In genomic region chr21:36692125-36692843, GRCh38 we compare ENCODE assay signal across 18 cellular contexts. TPM values are rescaled to one million over a fixed set of nuclear protein-coding genes. Genes with fewer than 3 reads are reported as not detected.
DNase-seq lines count a peak whose midpoint lies in the region; FAIRE-seq and TF ChIP-seq lines count a peak whose summit lies in the region.
"Had no signal": no experiment of that assay in that cellular context is flagged by ENCODE, and none has a peak within 500 bp of the region (broad histone marks: within the 10 kb centered on the region; RNA-seq: fewer than 3 reads in every experiment).

No MANE protein-coding gene starts in this region.

- no peak for FAIRE-seq in H1 (lab: Jason Lieb, UNC)

- TF ChIP-seq RAD21 in H1 (IDR thresholded peaks at IDR 0.05 in 1 of 2, conservative IDR thresholded peaks at IDR 0.05 in 1 of 2; ENCODE audit: low read depth in 2 of 2, low read length in 2 of 2) = no peak

- TF ChIP-seq CTCF in H1 (IDR thresholded peaks at IDR 0.05; ENCODE audit: control extremely low read depth in 1 of 3, insufficient read depth in 1 of 3, low read depth in 1 of 3, low read length in 3 of 3) (no peak), nephron (IDR thresholded peaks at IDR 0.05; ENCODE audit: unreplicated experiment in 3 of 3) (no peak), sigmoid colon (IDR thresholded peaks at IDR 0.05) (no peak)

- H3K9me3 ChIP-seq in H1 (ENCODE audit: insufficient read depth in 2 of 2, low read depth in 1 of 2, low read length in 1 of 2) = no peaks in the 10 kb centered on the region
- H3K9me3 ChIP-seq in sigmoid colon = peaks cover 0 to 4% (median 0%) of the 10 kb centered on the region in 4 donors
- H3K9me3 ChIP-seq: colonic mucosa, vagina had no signal

- no peak overlapping the region for H3K56ac ChIP-seq in H1 (replicated peaks; ENCODE audit: insufficient read length, low read depth, low read length)

- H2BK20ac ChIP-seq in H1 (ENCODE audit: low read length) = no peak overlapping the region

- peaks cover 31% of the 10 kb centered on the region for H3K4me1 Mint-ChIP-seq in nephron

- H3K4me1 ChIP-seq in H1 (replicated peaks in 1 of 4; ENCODE audit: control insufficient read depth in 3 of 4, insufficient read depth in 4 of 4, low read length in 3 of 4) = peaks cover 5 to 25% (median 14%) of the 10 kb centered on the region in 4 experiments; a peak in 6 of 7 replicates
- peaks cover 0 to 27% (median 13%) of the 10 kb centered on the region in 4 donors for H3K4me1 ChIP-seq in sigmoid colon
- H3K4me1 ChIP-seq: colonic mucosa had no signal

- H3K4me3 Mint-ChIP-seq in nephron = peak overlapping the region; percentile 22 to 44 (median 29)
- H3K4me3 Mint-ChIP-seq: natural killer cell had no signal

- no peak overlapping the region for H3K14ac ChIP-seq in H1 (ENCODE audit: insufficient read length)

- no peaks in the 10 kb centered on the region for H3K36me3 ChIP-seq in H7 (replicated peaks; ENCODE audit: control insufficient read depth, insufficient read depth, low read length)
- no peaks in the 10 kb centered on the region for H3K36me3 ChIP-seq in H1 (ENCODE audit: control insufficient read depth in 2 of 4, insufficient read depth in 4 of 4, low read length in 3 of 4)
- no peaks in the 10 kb centered on the region for H3K36me3 ChIP-seq in sigmoid colon
- H3K36me3 ChIP-seq: BLaER1, colonic mucosa, vagina had no signal

- H3K27me3 Mint-ChIP-seq in nephron (ENCODE audit: low read depth) = peaks cover 98% of the 10 kb centered on the region

- H2BK120ac ChIP-seq in H1 (replicated peaks; ENCODE audit: low read depth, low read length) = no peak overlapping the region

- no peak for TF ChIP-seq POLR2A in H1 (IDR thresholded peaks at IDR 0.05; ENCODE audit: control extremely low read depth in 1 of 2, low read depth in 2 of 2, low read length in 2 of 2)
- no peak for TF ChIP-seq POLR2A in sigmoid colon (IDR thresholded peaks at IDR 0.05)

- H2BK5ac ChIP-seq in H1 (ENCODE audit: low read depth, low read length) = no peak overlapping the region

- H3K27ac ChIP-seq in H1 (ENCODE audit: low read depth, low read length) (no peak overlapping the region), sigmoid colon (no peak overlapping the region)
- H3K27ac ChIP-seq: BLaER1, colonic mucosa, vagina had no signal

- intact Hi-C loops in sigmoid colon (cut with DNase I) = no loop called here

- CTCF ChIA-PET in H1 (lab: Charles Lee; ENCODE audit: partially characterized antibody) = interaction anchor here (0.5 to 3.3 kb wide), 25 partner anchors 11 to 273 kb away, joined by 3 to 19 read pairs (median 4); no protein-coding TSS in a partner anchor

- TF ChIP-seq EP300 in H1 (IDR thresholded peaks at IDR 0.05; ENCODE audit: borderline replicate concordance in 1 of 2, low read depth in 2 of 2, low read length in 2 of 2) = no peak
- TF ChIP-seq EP300 in sigmoid colon (IDR thresholded peaks at IDR 0.05) = no peak

- peak; percentile 25 for DNase-seq in Daoy (ENCODE audit: low read depth)
- DNase-seq in H7 = peak; percentile 32
- DNase-seq in H1 (ENCODE audit: low read depth in 1 of 2, low spot score in 2 of 2) = peak in 1 of 2 experiments; percentile 60
- no peak for DNase-seq in sigmoid colon
- no peak for DNase-seq in RKO (ENCODE audit: low spot score)
- no peak for DNase-seq in HuH-7.5 (ENCODE audit: low spot score)
- DNase-seq: activated CD4-positive, alpha-beta T cell treated with anti-CD3 and anti-CD28 coated beads for 4 hours; anterior cingulate cortex; colonic mucosa; DMS153; natural killer cell; NCI-H2081 treated with DMSO at 0.1 percent for 48 hours; stimulated activated naive CD4-positive, alpha-beta T cell had no signal

- no peak overlapping the region for H4K91ac ChIP-seq in H1 (replicated peaks; ENCODE audit: insufficient read length, low read length)

- no peak overlapping the region for H4K8ac ChIP-seq in H1 (ENCODE audit: extremely low read depth, insufficient read depth, low read length)

- WGBS in H1 (ENCODE audit: extremely low coverage in 1 of 2, insufficient coverage in 1 of 2, insufficient read length in 1 of 2, insufficient replicate concordance in 2 of 2, low coverage in 1 of 2, low lambda C conversion rate in 2 of 2, missing lambda C conversion rate in 1 of 2), 2 experiments = 8% methylated on average over 29 of the region's 34 CpGs; no CpG with 5 or more reads in 1 of the 2 experiments
- 14 to 18% methylated on average over 34 of the region's 34 CpGs for WGBS in sigmoid colon, 2 donors

- no peak overlapping the region for H4K5ac ChIP-seq in H1 (ENCODE audit: insufficient read length, low read depth, low read length)

- H3K23me2 ChIP-seq in H1 (ENCODE audit: low read depth, low read length) = no peaks in the 10 kb centered on the region; the same call in 1 of the 2 replicates

- H3K9ac ChIP-seq in H1 (replicated peaks in 1 of 4; ENCODE audit: extremely low read depth in 1 of 4, low read depth in 3 of 4, low read length in 3 of 4) = no peak overlapping the region
- H3K9ac ChIP-seq: BLaER1 had no signal

- no peak overlapping the region for H2AFZ ChIP-seq in H1 (ENCODE audit: low read length)

- no peaks in the 10 kb centered on the region for H3K36me3 Mint-ChIP-seq in nephron (ENCODE audit: low read depth)
- H3K36me3 Mint-ChIP-seq: natural killer cell had no signal

- H4K20me1 ChIP-seq in H1 (replicated peaks in 1 of 2; ENCODE audit: control insufficient read depth in 1 of 2, insufficient read depth in 2 of 2, low read length in 2 of 2) = peaks cover 18 to 26% of the 10 kb centered on the region in 2 experiments

- no peaks in the 10 kb centered on the region for H3K79me2 ChIP-seq in H1 (ENCODE audit: control insufficient read depth in 1 of 2, insufficient read depth in 2 of 2, low read length in 2 of 2)

- H3K4me2 ChIP-seq in H1 (ENCODE audit: insufficient read depth in 1 of 2, low read depth in 2 of 2, low read length in 2 of 2) = peak overlapping the region; percentile 55 to 66
- H3K4me2 ChIP-seq: BLaER1 had no signal

- no peak overlapping the region for H3K27ac Mint-ChIP-seq in nephron
- H3K27ac Mint-ChIP-seq: natural killer cell had no signal

- H3K9me3 Mint-ChIP-seq in nephron = peaks cover 3% of the 10 kb centered on the region
- H3K9me3 Mint-ChIP-seq: natural killer cell had no signal

- H2BK12ac ChIP-seq in H1 (ENCODE audit: low read depth, low read length) = no peak overlapping the region

- POLR2A ChIA-PET in H1 (lab: Charles Lee; ENCODE audit: partially characterized antibody) = interaction anchor here (1.4 to 2.5 kb wide), 4 partner anchors 9 to 19 kb away, joined by 3 to 12 read pairs (median 7); no protein-coding TSS in a partner anchor

- H3K4ac ChIP-seq in H1 (replicated peaks; ENCODE audit: insufficient read length, low read depth, low read length) = no peak overlapping the region

- peaks cover 82% of the 10 kb centered on the region for H3K27me3 ChIP-seq in H7 (ENCODE audit: control insufficient read depth, insufficient read depth, low read length)
- peaks cover 78 to 82% (median 81%) of the 10 kb centered on the region in 4 experiments for H3K27me3 ChIP-seq in H1 (replicated peaks in 1 of 4; ENCODE audit: control insufficient read depth in 3 of 4, extremely low read depth in 1 of 4, insufficient read depth in 3 of 4, low read length in 3 of 4)
- peaks cover 55 to 96% (median 89%) of the 10 kb centered on the region in 3 donors for H3K27me3 ChIP-seq in sigmoid colon

- no peak overlapping the region for H3K18ac ChIP-seq in H1 (ENCODE audit: extremely low read depth, low read length)

- no peak overlapping the region for H3K23ac ChIP-seq in H1 (ENCODE audit: insufficient read length)

- no peaks in the 10 kb centered on the region for H3K79me1 ChIP-seq in H1 (ENCODE audit: low read depth, low read length)

- H3K4me3 ChIP-seq in H7 (ENCODE audit: insufficient read depth, low read depth, low read length) (no peak overlapping the region), H1 (ENCODE audit: extremely low read depth in 1 of 4, insufficient read depth in 2 of 4, low read depth in 3 of 4, low read length in 4 of 4) (peak overlapping the region in 1 of 4 experiments; percentile 54; a peak in 2 of 8 replicates), sigmoid colon (no peak overlapping the region)
- H3K4me3 ChIP-seq: BLaER1, colonic mucosa, vagina had no signal

- H2AK5ac ChIP-seq in H1 (ENCODE audit: low read depth, low read length) = no peak overlapping the region

- no peak overlapping the region for H2BK15ac ChIP-seq in H1 (ENCODE audit: low read length)

TF ChIP-seq in H1, 55 proteins besides CTCF, POLR2A, EP300 and RAD21:
- TF ChIP-seq SUZ12 (IDR thresholded peaks at IDR 0.05; ENCODE audit: low read length) (peak; percentile 95), TAF1 (IDR thresholded peaks at IDR 0.05; ENCODE audit: low read depth, low read length) (no peak), CBX8 (IDR thresholded peaks at IDR 0.05; ENCODE audit: borderline replicate concordance, low read depth, low read length) (peak; percentile 58; the same call in 1 of the 2 replicates), RNF2 (IDR thresholded peaks at IDR 0.05; ENCODE audit: borderline replicate concordance, low read depth, low read length, missing control alignments, poor library complexity, severe bottlenecking) (peak; percentile 99), YY1 (IDR thresholded peaks at IDR 0.05; ENCODE audit: low read depth, low read length) (no peak), KDM4A (IDR thresholded peaks at IDR 0.05; ENCODE audit: low read depth, low read length, severe bottlenecking) (no peak), MAFK (IDR thresholded peaks at IDR 0.05; ENCODE audit: low read depth, low read length) (no peak), CEBPB (IDR thresholded peaks at IDR 0.05; ENCODE audit: low read depth, low read length) (peak; percentile 38; the same call in 1 of the 2 replicates), EZH2 (IDR thresholded peaks at IDR 0.05; ENCODE audit: low read depth, low read length, severe bottlenecking) (peak; percentile 92)

RNA-seq across cellular contexts. Expression of gene SIM2, which starts 6.6 kb away (rescaled TPM):
- 12.9 and 16.5 TPM in 2 replicates for total RNA-seq in Daoy (2014; rRNA removed; shearing (Covaris generic))
- 0.07 and 0.11 TPM in 2 replicates for total RNA-seq in H7 (2014; rRNA removed; shearing (Covaris generic))
- 0.26 and 0.34 TPM in 2 replicates for total RNA-seq in H1 (2021; fragmentation: NEBNext Ultra II Directional; extraction: Animal tissue kit (Norgen Biotek cat#: 25700))
- 0.05 and 0.16 TPM in 2 replicates for polyA plus RNA-seq in H1 (2011; rRNA removed)
- polyA plus RNA-seq in H1 (2011; cell fraction: cytosol; rRNA removed) = 0.08 TPM
- 0.24 TPM for polyA plus RNA-seq in H1 (2011; cell fraction: nucleus; rRNA removed)
- 0.08 to 0.37 TPM (median 0.19 TPM) in 4 replicates for polyA plus RNA-seq in H1 (2012, experiment 1 of 2)
- polyA plus RNA-seq in H1 (2012, experiment 2 of 2) = 0.05 TPM
- 0.14 TPM for polyA plus RNA-seq in H1 (2013, experiment 1 of 2)
- 0.11 TPM for polyA plus RNA-seq in H1 (2013, experiment 2 of 2)
- 0.05 and 0.13 TPM in 2 replicates for polyA minus RNA-seq in H1 (2011; rRNA and poly(A)+ RNA removed)
- not detected for polyA minus RNA-seq in H1 (2011; cell fraction: cytosol; rRNA and poly(A)+ RNA removed)
- polyA minus RNA-seq in H1 (2011; cell fraction: nucleus; rRNA and poly(A)+ RNA removed) = 0.70 TPM
- not detected for total RNA-seq in sigmoid colon
- under 1 TPM in 2 of 3 donors, not detected in 1; 0.01 to 0.60 TPM for polyA plus RNA-seq in sigmoid colon
- total RNA-seq: liver, natural killer cell, sciatic nerve, vagina had no signal

Comparison
In these comparisons a context has a peak if more than half of its experiments do, and no peak if none do; other contexts are left out.
1. DNase-seq: peak in Daoy (single experiment) and H7 (single experiment); none in sigmoid colon (single experiment), RKO (single experiment) and HuH-7.5 (single experiment).
2. RNA of gene SIM2, which starts 6.6 kb away (total RNA-seq): 12.9 to 16.5 TPM in Daoy; 0.26 to 0.34 TPM in H1, 0.07 to 0.11 TPM in H7 and not detected in sigmoid colon; every median in the first group is over 10 times any median in the second.